Comparison of ENCODE assay signal across 1 cellular context in genomic region chr4:24472514-24473308, GRCh38.
TF ChIP-seq lines count a peak whose summit lies in the region.

No MANE protein-coding gene starts in this region.

TF ChIP-seq in HEK293, 187 proteins besides CTCF, POLR2A, EP300 and RAD21 (continued from another document):
- TF ChIP-seq PRDM10 (tag by site-specific recombination; IDR thresholded peaks at IDR 0.05) (peak; percentile 82), ZNF140 (tag by site-specific recombination; IDR thresholded peaks at IDR 0.05) (no peak), SCRT1 (tag by site-specific recombination; IDR thresholded peaks at IDR 0.05; ENCODE audit: borderline replicate concordance) (no peak), ZNF394 (tag by site-specific recombination; IDR thresholded peaks at IDR 0.05; ENCODE audit: borderline replicate concordance) (peak; percentile 71; the same call in 1 of the 2 replicates), ZSCAN16 (tag by site-specific recombination; IDR thresholded peaks at IDR 0.05) (no peak), KLF1 (tag by site-specific recombination; IDR thresholded peaks at IDR 0.05) (peak; percentile 53; the same call in 1 of the 2 replicates), ZNF341 (tag by site-specific recombination; IDR thresholded peaks at IDR 0.05; ENCODE audit: low read depth) (0 out of 2 replicates have a peak, but pooled peaks have one; percentile 9), HOXD13 (CRISPR knock-in tag; IDR thresholded peaks at IDR 0.05; ENCODE audit: borderline replicate concordance) (no peak), ZFP37 (tag by site-specific recombination; IDR thresholded peaks at IDR 0.05) (peak; percentile 89), ZSCAN30 (tag by site-specific recombination; IDR thresholded peaks at IDR 0.05) (0 out of 2 replicates have a peak, but pooled peaks have one; percentile 47), ZNF37A (tag by site-specific recombination; IDR thresholded peaks at IDR 0.05) (no peak), ZNF366 (tag by site-specific recombination; conservative IDR thresholded peaks at IDR 0.05) (peak; percentile 90), ZNF629 (tag by site-specific recombination; IDR thresholded peaks at IDR 0.05) (peak; percentile 61; the same call in 1 of the 2 replicates), BCL6B (tag by site-specific recombination; IDR thresholded peaks at IDR 0.05) (no peak), ZNF221 (tag by site-specific recombination; IDR thresholded peaks at IDR 0.05; ENCODE audit: borderline replicate concordance) (no peak), ZNF596 (tag by site-specific recombination; IDR thresholded peaks at IDR 0.05) (no peak), ZNF747 (tag by site-specific recombination; IDR thresholded peaks at IDR 0.05) (no peak), ZNF704 (tag by site-specific recombination; IDR thresholded peaks at IDR 0.05) (no peak), ZNF558 (tag by site-specific recombination; IDR thresholded peaks at IDR 0.05) (no peak), ZNF571 (tag by site-specific recombination; IDR thresholded peaks at IDR 0.05) (no peak), BCL11B (tag by site-specific recombination; IDR thresholded peaks at IDR 0.05; ENCODE audit: low read depth) (no peak), SP3 (tag by site-specific recombination; IDR thresholded peaks at IDR 0.05) (0 out of 2 replicates have a peak, but pooled peaks have one; percentile 31), ZNF302 (tag by site-specific recombination; IDR thresholded peaks at IDR 0.05; ENCODE audit: low read depth) (no peak), OVOL3 (tag by site-specific recombination; IDR thresholded peaks at IDR 0.05) (no peak; the same call in 1 of the 2 replicates), ZNF626 (tag by site-specific recombination; IDR thresholded peaks at IDR 0.05) (no peak), ZNF16 (tag by site-specific recombination; IDR thresholded peaks at IDR 0.05; ENCODE audit: low read depth) (no peak), ZSCAN23 (tag by site-specific recombination; IDR thresholded peaks at IDR 0.05) (peak; percentile 71), ZNF426 (tag by site-specific recombination; IDR thresholded peaks at IDR 0.05) (no peak), ZFP3 (tag by site-specific recombination; IDR thresholded peaks at IDR 0.05; ENCODE audit: low read depth) (no peak), ZNF202 (tag by site-specific recombination; IDR thresholded peaks at IDR 0.05; ENCODE audit: borderline replicate concordance) (no peak), ZNF791 (tag by site-specific recombination; IDR thresholded peaks at IDR 0.05) (no peak), ZBTB44 (tag by site-specific recombination; IDR thresholded peaks at IDR 0.05) (no peak), REPIN1 (tag by site-specific recombination; IDR thresholded peaks at IDR 0.05; ENCODE audit: low read depth) (no peak), PATZ1 (tag by site-specific recombination; IDR thresholded peaks at IDR 0.05) (peak; percentile 87), SP2 (tag by site-specific recombination; IDR thresholded peaks at IDR 0.05) (no peak), ZNF664 (tag by site-specific recombination; IDR thresholded peaks at IDR 0.05) (no peak), ZNF580 (tag by site-specific recombination; IDR thresholded peaks at IDR 0.05) (no peak), ZNF510 (tag by site-specific recombination; IDR thresholded peaks at IDR 0.05; ENCODE audit: insufficient replicate concordance) (no peak), ZNF10 (tag by site-specific recombination; IDR thresholded peaks at IDR 0.05) (no peak), TCF7L2 (IDR thresholded peaks at IDR 0.05; ENCODE audit: borderline replicate concordance, low read depth, low read length) (no peak), ZNF785 (tag by site-specific recombination; IDR thresholded peaks at IDR 0.05) (peak; percentile 95), ZIC2 (tag by site-specific recombination; IDR thresholded peaks at IDR 0.05) (peak; percentile 53; the same call in 1 of the 2 replicates), ZNF433 (tag by site-specific recombination; IDR thresholded peaks at IDR 0.05; ENCODE audit: low read depth) (no peak), KLF7 (tag by site-specific recombination; IDR thresholded peaks at IDR 0.05; ENCODE audit: borderline replicate concordance) (peak; percentile 62; the same call in 1 of the 2 replicates), ZNF146 (tag by site-specific recombination; IDR thresholded peaks at IDR 0.05) (peak; percentile 24; the same call in 1 of the 2 replicates), ZNF23 (tag by site-specific recombination; IDR thresholded peaks at IDR 0.05; ENCODE audit: borderline replicate concordance) (no peak), ZNF623 (tag by site-specific recombination; IDR thresholded peaks at IDR 0.05) (no peak), MZF1 (tag by site-specific recombination; IDR thresholded peaks at IDR 0.05; ENCODE audit: borderline replicate concordance) (no peak), ZBTB1 (tag by site-specific recombination; IDR thresholded peaks at IDR 0.05) (0 out of 2 replicates have a peak, but pooled peaks have one; percentile 54), ZNF555 (tag by site-specific recombination; conservative IDR thresholded peaks at IDR 0.05) (no peak), ZBTB21 (tag by site-specific recombination; IDR thresholded peaks at IDR 0.05) (no peak; the same call in 1 of the 2 replicates), ZNF830 (tag by site-specific recombination; IDR thresholded peaks at IDR 0.05; ENCODE audit: low read depth) (no peak), ZNF670 (tag by site-specific recombination; IDR thresholded peaks at IDR 0.05; ENCODE audit: low read depth) (no peak), ZNF114 (tag by site-specific recombination; IDR thresholded peaks at IDR 0.05) (no peak)
